In the genomic region with DNA sequence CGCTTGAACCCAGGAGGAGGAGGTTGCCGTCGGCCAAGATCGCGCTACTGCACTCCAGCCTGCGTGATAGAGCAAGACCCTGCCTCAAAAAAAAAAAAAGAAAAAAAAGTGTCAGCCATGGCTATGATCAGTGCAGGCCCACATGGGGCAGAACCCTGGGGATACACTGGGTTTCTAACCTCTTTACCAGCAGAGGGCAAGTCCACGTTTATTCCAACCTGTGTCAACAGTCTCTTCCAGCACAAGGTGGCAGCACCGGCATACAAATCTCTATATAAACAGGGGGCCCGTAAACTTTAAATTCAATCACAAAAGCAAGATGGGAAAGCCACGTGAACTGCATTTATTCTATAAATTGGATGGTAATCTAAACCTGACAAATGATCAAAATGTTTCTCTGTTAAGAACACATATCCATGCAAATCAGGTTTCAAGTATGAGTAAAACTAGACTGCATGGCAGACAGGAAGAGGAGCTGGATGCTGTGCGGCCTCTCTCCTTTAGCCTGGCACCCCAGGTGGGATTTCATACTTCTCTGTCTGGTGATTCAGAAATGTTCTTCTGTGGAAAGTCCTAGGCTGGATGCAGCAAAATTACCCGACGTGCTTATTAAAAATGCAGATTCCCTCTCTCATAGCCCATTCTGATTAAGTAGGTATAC, we compare ENCODE assay signal across 8 cellular contexts. TPM values are rescaled to one million over a fixed set of nuclear protein-coding genes. Genes with fewer than 3 reads are reported as not detected.
DNase-seq lines count a peak whose midpoint lies in the region; ATAC-seq and TF ChIP-seq lines count a peak whose summit lies in the region.

No MANE protein-coding gene starts in this region.

- DNase-seq in ACHN (peak; percentile 93), NCI-H524 (lab: John Stamatoyannopoulos, UW) (peak; percentile 59 to 66), choroid plexus epithelial cell (ENCODE audit: low read depth) (peak; percentile 91), left lung (peak in 1 of 2 donors; percentile 65)
- peak; percentile 56 to 64 for DNase-seq in activated CD4-positive, alpha-beta T cell treated with anti-CD3 and anti-CD28 coated beads for 4 hours
- DNase-seq in stimulated activated CD4-positive, alpha-beta T cell treated with anti-CD3 and anti-CD28 coated beads, Interleukin-4, amount 100 ng/mL, for 48 hours (ENCODE audit: low read depth in 2 of 2) = peak; percentile 51

- ATAC-seq in GM18511 (IDR thresholded peaks at IDR 0.05; ENCODE audit: unreplicated experiment) = peak; percentile 58
- ATAC-seq in HG03432 (IDR thresholded peaks at IDR 0.05; ENCODE audit: unreplicated experiment) = peak; percentile 47
- ATAC-seq in left lung = peak; percentile 79

- H3K27me3 ChIP-seq in left lung = peaks cover 0 to 13% of the 10 kb centered on the region in 2 donors

- no peak overlapping the region for H3K27ac ChIP-seq in left lung

- no peaks in the 10 kb centered on the region for H3K36me3 ChIP-seq in left lung

- in situ Hi-C loops in ACHN (cut with HindIII; ENCODE audit: low pct_ligation_motif_present, low pct_unique_long_range_greater_than_20kb, low sequenced_read_pairs) = loop anchor here (25.0 kb wide), 1 partner anchor 177 kb away; the partner anchor contains the start of gene IL6

- intact Hi-C loops in left lung (cut with DNase I) = loop anchor here in 1 of 2 donors (5.0 kb wide), 2 partner anchors 172 to 512 kb away; no protein-coding TSS in a partner anchor

- no peaks in the 10 kb centered on the region for H3K9me3 ChIP-seq in left lung

- peak; percentile 90 for TF ChIP-seq CTCF in choroid plexus epithelial cell (conservative IDR thresholded peaks at IDR 0.05; ENCODE audit: low read depth, low read length)
- peak; percentile 66 to 86 for TF ChIP-seq CTCF in left lung (IDR thresholded peaks at IDR 0.05)

- peaks cover 41 to 47% of the 10 kb centered on the region in 2 donors for H3K4me1 ChIP-seq in left lung

- H3K4me3 ChIP-seq in choroid plexus epithelial cell (ENCODE audit: low read depth, low read length) (no peak overlapping the region), left lung (no peak overlapping the region)

RNA-seq across cellular contexts. Expression of gene STEAP1B, which starts 60.0 kb away (rescaled TPM):
- total RNA-seq in left lung = 1 to 10 TPM in 1 of 2 donors, under 1 TPM in 1; 0.85 to 1.3 TPM
